Comparison of ENCODE assay signal across 22 cellular contexts in the genomic region with DNA sequence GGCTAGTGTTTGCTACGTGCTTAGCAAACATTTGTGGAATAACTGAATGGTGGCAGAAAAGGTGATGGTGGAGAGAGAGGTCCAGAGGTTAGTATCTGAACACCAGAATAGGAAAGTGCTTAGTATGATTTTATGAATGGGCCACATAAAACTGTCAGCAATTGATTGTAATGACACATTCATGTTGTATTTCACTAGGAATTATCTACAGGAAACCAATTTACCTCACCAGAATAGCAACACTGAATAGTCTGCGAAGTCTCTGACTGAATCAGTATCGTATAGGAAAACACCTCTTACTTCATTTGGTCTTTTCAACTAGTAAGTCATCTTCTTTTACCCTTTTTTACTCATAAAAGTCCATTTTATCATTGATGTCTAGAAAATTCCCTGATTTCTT.
"Had no signal": no experiment of that assay in that cellular context is flagged by ENCODE, and none has a peak within 500 bp of the region (broad histone marks: within the 10 kb centered on the region; RNA-seq: fewer than 3 reads in every experiment).

No MANE protein-coding gene starts in this region.

- DNase-seq: activated CD4-positive, alpha-beta T cell treated with anti-CD3 and anti-CD28 coated beads for 4 hours; activated CD4-positive, alpha-beta T cell treated with anti-CD3 and anti-CD28 coated beads, Interleukin-2, amount 50 U/mL, for 1 hour; activated CD4-positive, alpha-beta T cell treated with anti-CD3 and anti-CD28 coated beads, Interleukin-2, amount 50 U/mL, for 48 hours; activated CD4-positive, CD25-positive, alpha-beta regulatory T cell; activated CD4-positive, CD25-positive, alpha-beta regulatory T cell treated with anti-CD3 and anti-CD28 coated beads, Interleukin-2, amount 50 U/mL, for 72 hours; activated CD8-positive, alpha-beta memory T cell treated with anti-CD3 and anti-CD28 coated beads for 24 hours; activated CD8-positive, alpha-beta T cell treated with anti-CD3 and anti-CD28 coated beads for 36 hours; activated effector memory CD4-positive, alpha-beta T cell treated with anti-CD3 and anti-CD28 coated beads, Interleukin-2, amount 50 U/mL, for 16 hours; activated naive CD8-positive, alpha-beta T cell treated with anti-CD3 and anti-CD28 coated beads, Interleukin-2, amount 10 ng/mL, durations not matched to agents 7 days and 5 days; activated T-cell treated with anti-CD3 and anti-CD28 coated beads, Interleukin-2, amount 50 U/mL, for 4 hours; central memory CD4-positive, alpha-beta T cell; cerebellar nuclear complex; colonic mucosa; effector CD4-positive, alpha-beta T cell; effector memory CD8-positive, alpha-beta T cell; esophagus squamous epithelium; foreskin melanocyte; heart right ventricle had no signal

- H3K27ac Mint-ChIP-seq: activated CD8-positive, alpha-beta T cell treated with anti-CD3 and anti-CD28 coated beads for 36 hours; activated naive CD4-positive, alpha-beta T cell treated with anti-CD3 and anti-CD28 coated beads, Interleukin-2, amount 50 U/mL, for 24 hours; activated naive CD8-positive, alpha-beta T cell treated with anti-CD3 and anti-CD28 coated beads, Interleukin-2, amount 10 ng/mL, durations not matched to agents 7 days and 5 days; activated T-helper 2 cell treated with anti-CD3 and anti-CD28 coated beads, Interferon-gamma antibody, Interleukin-2, Interleukin-4, amounts not matched to agents 10 μg/mL and 5 μg/mL and 100 μg/mL, durations not matched to agents 14 hours and 24 hours and 36 hours; brain; effector memory CD8-positive, alpha-beta T cell had no signal

- H3K4me1 Mint-ChIP-seq: brain had no signal

- ATAC-seq: activated CD8-positive, alpha-beta T cell treated with anti-CD3 and anti-CD28 coated beads for 36 hours; activated T-cell treated with anti-CD3 and anti-CD28 coated beads, Interleukin-2, amount 50 U/mL, for 4 hours; effector memory CD8-positive, alpha-beta T cell; gastroesophageal sphincter; heart right ventricle had no signal

- H3K9me3 Mint-ChIP-seq: activated CD8-positive, alpha-beta T cell treated with anti-CD3 and anti-CD28 coated beads for 36 hours; activated naive CD4-positive, alpha-beta T cell treated with anti-CD3 and anti-CD28 coated beads, Interleukin-2, amount 50 U/mL, for 24 hours; activated naive CD8-positive, alpha-beta T cell treated with anti-CD3 and anti-CD28 coated beads, Interleukin-2, amount 10 ng/mL, durations not matched to agents 7 days and 5 days; activated T-cell treated with anti-CD3 and anti-CD28 coated beads, Interleukin-2, amount 50 U/mL, for 4 hours; activated T-helper 2 cell treated with anti-CD3 and anti-CD28 coated beads, Interferon-gamma antibody, Interleukin-2, Interleukin-4, amounts not matched to agents 10 μg/mL and 5 μg/mL and 100 μg/mL, durations not matched to agents 14 hours and 24 hours and 36 hours; brain; effector memory CD8-positive, alpha-beta T cell had no signal

- H3K36me3 Mint-ChIP-seq: activated naive CD4-positive, alpha-beta T cell treated with anti-CD3 and anti-CD28 coated beads, Interleukin-2, amount 50 U/mL, for 24 hours; activated naive CD8-positive, alpha-beta T cell treated with anti-CD3 and anti-CD28 coated beads, Interleukin-2, amount 10 ng/mL, durations not matched to agents 7 days and 5 days; brain had no signal

- H3K4me3 Mint-ChIP-seq: activated CD8-positive, alpha-beta T cell treated with anti-CD3 and anti-CD28 coated beads for 36 hours; activated naive CD4-positive, alpha-beta T cell treated with anti-CD3 and anti-CD28 coated beads, Interleukin-2, amount 50 U/mL, for 24 hours; activated naive CD8-positive, alpha-beta T cell treated with anti-CD3 and anti-CD28 coated beads, Interleukin-2, amount 10 ng/mL, durations not matched to agents 7 days and 5 days; activated T-cell treated with anti-CD3 and anti-CD28 coated beads, Interleukin-2, amount 50 U/mL, for 4 hours; effector memory CD8-positive, alpha-beta T cell had no signal
